Comparison of ENCODE assay signal across 20 cellular contexts in genomic region chr11:3969613-3970012, GRCh38.
DNase-seq lines count a peak whose midpoint lies in the region; ATAC-seq and TF ChIP-seq lines count a peak whose summit lies in the region.
"Had no signal": no experiment of that assay in that cellular context is flagged by ENCODE, and none has a peak within 500 bp of the region (broad histone marks: within the 10 kb centered on the region; RNA-seq: fewer than 3 reads in every experiment).

No MANE protein-coding gene starts in this region.

- H3K36me3 Mint-ChIP-seq in CD4-positive, alpha-beta memory T cell = peaks cover 29 to 34% of the 10 kb centered on the region in 2 donors
- H3K36me3 Mint-ChIP-seq in T-helper 17 cell (ENCODE audit: low read depth) = peaks cover 14% of the 10 kb centered on the region
- peaks cover 36% of the 10 kb centered on the region for H3K36me3 Mint-ChIP-seq in stimulated activated memory B cell treated with anti-CD40 and anti-IgM and Interleukin-4, amounts not matched to agents 10 μg/mL and 1 μg/mL and 100 μg/mL, for 72 hours

- no peaks in the 10 kb centered on the region for H3K27me3 Mint-ChIP-seq in CD4-positive, alpha-beta memory T cell
- H3K27me3 Mint-ChIP-seq in T-helper 17 cell = no peaks in the 10 kb centered on the region
- H3K27me3 Mint-ChIP-seq in stimulated activated memory B cell treated with anti-CD40 and anti-IgM and Interleukin-4, amounts not matched to agents 10 μg/mL and 1 μg/mL and 100 μg/mL, for 72 hours = no peaks in the 10 kb centered on the region

- H3K27ac Mint-ChIP-seq in CD4-positive, alpha-beta memory T cell = peak overlapping the region; percentile 0 to 90 (median 57)
- peak overlapping the region; percentile 62 for H3K27ac Mint-ChIP-seq in T-helper 17 cell
- no peak overlapping the region for H3K27ac Mint-ChIP-seq in stimulated activated memory B cell treated with anti-CD40 and anti-IgM and Interleukin-4, amounts not matched to agents 10 μg/mL and 1 μg/mL and 100 μg/mL, for 72 hours
- H3K27ac Mint-ChIP-seq: nephron progenitor cell had no signal

- peaks cover 54 to 82% (median 69%) of the 10 kb centered on the region in 4 donors for H3K4me1 Mint-ChIP-seq in CD4-positive, alpha-beta memory T cell
- peaks cover 53% of the 10 kb centered on the region for H3K4me1 Mint-ChIP-seq in T-helper 17 cell
- H3K4me1 Mint-ChIP-seq in stimulated activated memory B cell treated with anti-CD40 and anti-IgM and Interleukin-4, amounts not matched to agents 10 μg/mL and 1 μg/mL and 100 μg/mL, for 72 hours = peaks cover 7% of the 10 kb centered on the region
- H3K4me1 Mint-ChIP-seq: nephron progenitor cell had no signal

- TF ChIP-seq CTCF in gastroesophageal sphincter (IDR thresholded peaks at IDR 0.05) = no peak

- CTCF ChIA-PET in CD4-positive, alpha-beta memory T cell (lab: Charles Lee; ENCODE audit: partially characterized antibody) = interaction anchor here (0.7 to 4.1 kb wide), 5 partner anchors 23 to 129 kb away, joined by 3 to 24 read pairs (median 4); partner anchors contain the start of gene STIM1

- no peaks in the 10 kb centered on the region for H3K27me3 ChIP-seq in CD4-positive, alpha-beta memory T cell (ENCODE audit: insufficient read depth, low read length)
- H3K27me3 ChIP-seq in gastroesophageal sphincter = no peaks in the 10 kb centered on the region
- H3K27me3 ChIP-seq: breast epithelium, Peyer's patch had no signal

- H3K9me3 Mint-ChIP-seq in CD4-positive, alpha-beta memory T cell = no peaks in the 10 kb centered on the region
- H3K9me3 Mint-ChIP-seq in stimulated activated memory B cell treated with anti-CD40 and anti-IgM and Interleukin-4, amounts not matched to agents 10 μg/mL and 1 μg/mL and 100 μg/mL, for 72 hours = no peaks in the 10 kb centered on the region
- H3K9me3 Mint-ChIP-seq: CD14-positive monocyte, GM23338, nephron progenitor cell had no signal

- DNase-seq in CD4-positive, alpha-beta memory T cell = peak in 2 of 5 donors; percentile 13 to 22
- DNase-seq in GDM1 (lab: John Stamatoyannopoulos, UW) = peak; percentile 8
- no peak for DNase-seq in T-helper 17 cell
- DNase-seq in NCI-H1417 (lab: John Stamatoyannopoulos, UW) = no peak
- DNase-seq in HUDEP-2 (lab: John Stamatoyannopoulos, UW; ENCODE audit: unreplicated experiment in 76 of 76) = no peak
- no peak for DNase-seq in 8988T
- DNase-seq: activated effector memory CD4-positive, alpha-beta T cell treated with Interleukin-2 at 50 U/mL for 16 hours; Kasumi-1; left ventricle myocardium superior; NCI-H1694 treated with DMSO at 0.1 percent for 48 hours; NCI-H526; nephron progenitor cell; Peyer's patch; retina; WERI-Rb-1 had no signal

- peak overlapping the region; percentile 1 to 80 (median 36) for H3K4me3 Mint-ChIP-seq in CD4-positive, alpha-beta memory T cell
- H3K4me3 Mint-ChIP-seq in T-helper 17 cell = peak overlapping the region; percentile 76
- no peak overlapping the region for H3K4me3 Mint-ChIP-seq in stimulated activated memory B cell treated with anti-CD40 and anti-IgM and Interleukin-4, amounts not matched to agents 10 μg/mL and 1 μg/mL and 100 μg/mL, for 72 hours
- H3K4me3 Mint-ChIP-seq: CD14-positive monocyte, GM23338, nephron progenitor cell had no signal

- ATAC-seq in T-helper 17 cell (peak; percentile 59), gastroesophageal sphincter (peak; percentile 8)
- ATAC-seq in stimulated activated memory B cell treated with anti-CD40 and anti-IgM and Interleukin-4, amounts not matched to agents 10 μg/mL and 1 μg/mL and 100 μg/mL, for 72 hours = no peak
- ATAC-seq: GM23338, left ventricle myocardium superior had no signal

- no peaks in the 10 kb centered on the region for H3K9me3 ChIP-seq in CD4-positive, alpha-beta memory T cell (ENCODE audit: control insufficient read depth in 1 of 2, low read length in 2 of 2)
- H3K9me3 ChIP-seq in T-helper 17 cell (ENCODE audit: control insufficient read depth, low read length, poor library complexity, severe bottlenecking) = no peaks in the 10 kb centered on the region
- no peaks in the 10 kb centered on the region for H3K9me3 ChIP-seq in gastroesophageal sphincter
- H3K9me3 ChIP-seq: breast epithelium, Peyer's patch had no signal

- peaks cover 9% of the 10 kb centered on the region for H3K36me3 ChIP-seq in CD4-positive, alpha-beta memory T cell (ENCODE audit: insufficient read depth, low read length)
- peaks cover 0 to 12% of the 10 kb centered on the region in 2 donors for H3K36me3 ChIP-seq in gastroesophageal sphincter
- H3K36me3 ChIP-seq: breast epithelium, WERI-Rb-1 had no signal

- TF ChIP-seq EP300 in gastroesophageal sphincter (IDR thresholded peaks at IDR 0.05) = no peak

- H3K4me3 ChIP-seq in CD4-positive, alpha-beta memory T cell (ENCODE audit: low read length in 2 of 2) = no peak overlapping the region
- no peak overlapping the region for H3K4me3 ChIP-seq in gastroesophageal sphincter
- H3K4me3 ChIP-seq: breast epithelium, GM23338, Peyer's patch had no signal

- intact Hi-C loops in CD4-positive, alpha-beta memory T cell (cut with micrococcal nuclease) = no loop called here

- no peak overlapping the region for H3K27ac ChIP-seq in CD4-positive, alpha-beta memory T cell (ENCODE audit: low read depth, low read length)
- peak overlapping the region in 3 of 4 donors; percentile 20 to 50 (median 33) for H3K27ac ChIP-seq in gastroesophageal sphincter
- H3K27ac ChIP-seq: WERI-Rb-1 had no signal

- peaks cover 47% of the 10 kb centered on the region for H3K4me1 ChIP-seq in CD4-positive, alpha-beta memory T cell (ENCODE audit: insufficient read depth, low read length)
- H3K4me1 ChIP-seq in gastroesophageal sphincter = peaks cover 6 to 40% (median 12%) of the 10 kb centered on the region in 3 donors
- H3K4me1 ChIP-seq: breast epithelium, Peyer's patch had no signal

- POLR2A ChIA-PET in CD4-positive, alpha-beta memory T cell (lab: Charles Lee; ENCODE audit: partially characterized antibody) = interaction anchor here (0.7 to 2.8 kb wide), 6 partner anchors 20 to 115 kb away, joined by 3 to 12 read pairs (median 6); no protein-coding TSS in a partner anchor

- WGBS in gastroesophageal sphincter (ENCODE audit: low coverage in 1 of 2), 2 donors = 80% methylated on average over 1 of the region's 1 CpG; no CpG with 5 or more reads in 1 of the 2 donors

- no peak for TF ChIP-seq POLR2A in gastroesophageal sphincter (IDR thresholded peaks at IDR 0.05)
